8 cellular contexts compared by ENCODE assay signal in the genomic region with DNA sequence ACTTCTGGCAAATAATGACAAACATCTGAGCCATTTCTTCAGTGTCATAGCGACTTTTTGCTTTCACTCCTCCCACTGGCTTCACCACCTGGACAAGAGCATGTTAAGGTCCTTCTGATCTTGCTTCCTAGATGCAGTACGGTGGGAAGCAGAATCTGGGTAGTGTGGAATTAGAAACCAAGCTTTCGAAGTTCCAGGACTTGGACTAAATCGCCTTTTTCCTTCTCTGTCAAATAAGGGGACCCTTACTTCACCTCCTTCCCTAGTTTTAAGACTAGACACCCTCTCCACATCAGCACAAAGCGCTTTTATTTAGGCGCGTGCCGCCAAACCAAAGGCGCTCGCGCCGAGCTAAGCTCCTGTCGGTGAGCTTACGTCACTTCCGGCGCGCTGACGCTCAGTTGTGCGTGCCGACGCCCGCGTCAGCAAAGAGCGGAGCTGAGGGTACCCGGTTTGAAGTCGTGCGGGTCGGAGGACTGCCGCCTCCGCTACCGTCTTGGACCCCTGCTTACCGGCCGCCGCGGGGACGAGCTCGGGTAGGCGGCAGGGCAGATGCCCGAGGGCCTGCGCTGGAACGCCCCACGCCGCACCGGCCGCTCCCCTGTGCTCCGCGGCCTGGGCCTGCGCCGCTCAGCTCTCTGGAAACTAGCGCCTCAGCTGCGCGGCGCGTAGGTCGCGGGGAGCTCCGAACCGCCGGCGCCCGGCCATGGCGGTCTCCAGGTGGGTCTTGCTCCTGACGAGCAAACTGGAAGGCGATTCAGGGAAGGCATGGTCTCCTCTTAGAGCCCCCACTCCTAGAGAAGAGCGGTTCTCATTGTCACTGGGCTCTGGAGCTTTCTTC. TPM values are rescaled to one million over a fixed set of nuclear protein-coding genes. Genes with fewer than 3 reads are reported as not detected.
A peak's percentile ranks its signal among the peaks of the same experiment; 100 is the strongest.
DNase-seq lines count a peak whose midpoint lies in the region; ATAC-seq and TF ChIP-seq lines count a peak whose summit lies in the region.

A gene (plus strand): TSS at position 400 of the 841 bp plus-strand sequence. CDS start 307 bp downstream, at position 707.

- WGBS in HUES64, result under 1% methylated on average over 65 of the region's 65 CpGs

- peak within 1 kb of the TSS; percentile 94 for H3K27ac ChIP-seq in HUES64 (ENCODE audit: low read depth, low read length)
- peak within 1 kb of the TSS; percentile 96 to 97 for H3K27ac ChIP-seq in mucosa of rectum (ENCODE audit: low read depth in 2 of 2, low read length in 2 of 2)

- H3K36me3 ChIP-seq in HUES64 (ENCODE audit: insufficient read depth, low read length) (peaks cover 9% of the 10 kb centered on the region), mucosa of rectum (ENCODE audit: control insufficient read depth in 2 of 2, insufficient read depth in 2 of 2, low read length in 2 of 2) (no peaks in the 10 kb centered on the region)

- peak; percentile 98 for ATAC-seq in GM21447 (IDR thresholded peaks at IDR 0.05; ENCODE audit: unreplicated experiment)

- peak within 1 kb of the TSS; percentile 94 for H3K9ac ChIP-seq in HUES64 (ENCODE audit: low read depth, low read length)
- peak within 1 kb of the TSS; percentile 91 to 98 for H3K9ac ChIP-seq in mucosa of rectum (ENCODE audit: low read depth in 1 of 2, low read length in 2 of 2)

- H3K9me3 ChIP-seq in HUES64 (ENCODE audit: insufficient read depth, low read depth, low read length) (no peaks in the 10 kb centered on the region), mucosa of rectum (ENCODE audit: control insufficient read depth in 2 of 2, low read length in 2 of 2) (no peaks in the 10 kb centered on the region)

- TF ChIP-seq POLR2A in erythroblast (IDR thresholded peaks at IDR 0.05; ENCODE audit: low read length), result peak; percentile 99

- H3K4me1 ChIP-seq in HUES64 (ENCODE audit: insufficient read depth, low read length) (peaks cover 11% of the 10 kb centered on the region), mucosa of rectum (ENCODE audit: control insufficient read depth in 2 of 2, insufficient read depth in 2 of 2, low read length in 2 of 2) (peaks cover 5 to 13% of the 10 kb centered on the region in 2 donors)

- H3K27me3 ChIP-seq in HUES64 (ENCODE audit: insufficient read depth, low read length) (peaks cover 3% of the 10 kb centered on the region; the same call in 1 of the 2 replicates), mucosa of rectum (ENCODE audit: control insufficient read depth in 2 of 2, insufficient read depth in 2 of 2, low read length in 2 of 2) (no peaks in the 10 kb centered on the region)

- DNase-seq in DMS 273 (lab: John Stamatoyannopoulos, UW; ENCODE audit: unreplicated experiment), result peak; percentile 95
- DNase-seq in OCI-M2 (lab: John Stamatoyannopoulos, UW; ENCODE audit: unreplicated experiment), result peak; percentile 58
- peak; percentile 91 for DNase-seq in activated T-cell treated with anti-CD3 and anti-CD28 coated beads, Interleukin-2, amount 50 U/mL, for 1 hour
- DNase-seq in erythroblast (lab: John Stamatoyannopoulos, UW), result peak; percentile 96
- DNase-seq in stimulated activated CD8-positive, alpha-beta memory T cell treated with anti-CD3 and anti-CD28 coated beads, Interleukin-7, amount 100 ng/mL, for 1 hour (ENCODE audit: low read depth in 2 of 2), result peak; percentile 80 to 84

- H3K4me3 ChIP-seq in HUES64 (ENCODE audit: low read length) (peak within 1 kb of the TSS; percentile 95), mucosa of rectum (ENCODE audit: low read length in 2 of 2) (peak within 1 kb of the TSS; percentile 94 to 98)

RNA-seq across cellular contexts. Expression of the gene that starts here (rescaled TPM):
- polyA plus RNA-seq in HUES64 (2013, experiment 1 of 2), result 19.9 TPM
- 23.2 TPM for polyA plus RNA-seq in HUES64 (2013, experiment 2 of 2)

Comparison
In these comparisons a context has a peak if more than half of its experiments do, and no peak if none do; other contexts are left out.
1. Peak in every context shown above with its lines: DNase-seq, ATAC-seq, H3K4me3 ChIP-seq and H3K27ac ChIP-seq.